9 cellular contexts compared by ENCODE assay signal in genomic region chr14:68365228-68365627, GRCh38.
A peak's percentile ranks its signal among the peaks of the same experiment; 100 is the strongest.
DNase-seq lines count a peak whose midpoint lies in the region; ATAC-seq, FAIRE-seq and TF ChIP-seq lines count a peak whose summit lies in the region.
"Had no signal": no experiment of that assay in that cellular context is flagged by ENCODE, and none has a peak within 500 bp of the region (broad histone marks: within the 10 kb centered on the region; RNA-seq: fewer than 3 reads in every experiment).

No MANE protein-coding gene starts in this region.

- H3K27me3 Mint-ChIP-seq in neural crest cell (ENCODE audit: low read depth) (no peaks in the 10 kb centered on the region), T-cell (no peaks in the 10 kb centered on the region)

- H3K36me3 ChIP-seq in ectodermal cell (ENCODE audit: control insufficient read depth, insufficient read depth, low read length) = no peaks in the 10 kb centered on the region
- H3K36me3 ChIP-seq: colonic mucosa had no signal

- H3K9me3 Mint-ChIP-seq in neural crest cell = no peaks in the 10 kb centered on the region
- H3K9me3 Mint-ChIP-seq in T-cell = no peaks in the 10 kb centered on the region

- 59% methylated on average over 3 of the region's 3 CpGs for WGBS in A549 (ENCODE audit: missing lambda C conversion rate)
- WGBS in ectodermal cell, 2 experiments = 87 to 90% methylated on average over 3 of the region's 3 CpGs

- no peak for TF ChIP-seq EP300 in A549 (IDR thresholded peaks at IDR 0.05)

- H3K4me1 Mint-ChIP-seq in neural crest cell (peaks cover 83% of the 10 kb centered on the region), T-cell (peaks cover 55 to 67% (median 60%) of the 10 kb centered on the region in 3 donors)

- TF ChIP-seq CTCF in A549 (IDR thresholded peaks at IDR 0.05) = no peak
- TF ChIP-seq CTCF in neural crest cell (conservative IDR thresholded peaks at IDR 0.05) = no peak

- H3K36me3 Mint-ChIP-seq in neural crest cell (ENCODE audit: low read depth) (no peaks in the 10 kb centered on the region), T-cell (no peaks in the 10 kb centered on the region)

- DNase-seq in A549 (ENCODE audit: low read depth in 1 of 2, low spot score in 1 of 2) (peak in 1 of 2 experiments; percentile 49), NCI-H226 (peak; percentile 74), neural crest cell (ENCODE audit: low read depth, low spot score) (no peak), NOMO-1 treated with dmso at 0.1 percent for 144 hours (lab: John Stamatoyannopoulos, UW; ENCODE audit: unreplicated experiment) (no peak), COLO829 (ENCODE audit: low spot score) (no peak), T-cell (no peak)
- DNase-seq: colonic mucosa had no signal

- H3K4me3 ChIP-seq in A549 (no peak overlapping the region), ectodermal cell (ENCODE audit: insufficient read depth, low read depth, low read length) (no peak overlapping the region)
- H3K4me3 ChIP-seq: colonic mucosa had no signal

- ATAC-seq in A549 = peak in 1 of 2 experiments; percentile 69; a peak in 3 of 6 replicates
- no peak for ATAC-seq in HG03196 (IDR thresholded peaks at IDR 0.05; ENCODE audit: unreplicated experiment)
- no peak for ATAC-seq in T-cell (replicated peaks in 1 of 4)

- no peaks in the 10 kb centered on the region for H3K27me3 ChIP-seq in ectodermal cell (ENCODE audit: control insufficient read depth, insufficient read depth, low read length, poor library complexity, severe bottlenecking)
- H3K27me3 ChIP-seq: colonic mucosa had no signal

- TF ChIP-seq RAD21 in A549 (conservative IDR thresholded peaks at IDR 0.05 in 1 of 2, IDR thresholded peaks at IDR 0.05 in 1 of 2) = no peak

- FAIRE-seq in A549 (lab: Jason Lieb, UNC) = no peak

- H3K4me1 ChIP-seq in A549 = peaks cover 25% of the 10 kb centered on the region
- H3K4me1 ChIP-seq in ectodermal cell (ENCODE audit: control insufficient read depth, insufficient read depth, low read length) = peaks cover 48% of the 10 kb centered on the region

- H3K4me2 ChIP-seq in A549 = peak overlapping the region; percentile 30

- H3K9me3 ChIP-seq in A549 (no peaks in the 10 kb centered on the region), ectodermal cell (ENCODE audit: control insufficient read depth, low read length) (no peaks in the 10 kb centered on the region)
- H3K9me3 ChIP-seq: colonic mucosa had no signal

- H3K4me3 Mint-ChIP-seq in neural crest cell (peak overlapping the region; percentile 77), T-cell (no peak overlapping the region)

- POLR2A ChIA-PET in A549 (lab: Yijun Ruan, JAX) = no interaction called here
- POLR2A ChIA-PET in T-cell (lab: Charles Lee) = no interaction called here

- CTCF ChIA-PET in A549 (lab: Yijun Ruan, JAX) (interaction anchor here (0.9 kb wide), 1 partner anchor 11 kb away, joined by 3 read pairs; no protein-coding TSS in a partner anchor), T-cell (lab: Charles Lee) (no interaction called here)

- no peak for TF ChIP-seq POLR2A in A549 (IDR thresholded peaks at IDR 0.05; ENCODE audit: low read length)

- H3K27ac Mint-ChIP-seq in neural crest cell (ENCODE audit: unreplicated experiment) (peak overlapping the region; percentile 99), T-cell (no peak overlapping the region)

- H3K27ac ChIP-seq in A549 (peak overlapping the region; percentile 73 to 82), ectodermal cell (ENCODE audit: insufficient read depth, low read depth, low read length, poor library complexity, severe bottlenecking) (peak overlapping the region; percentile 99)
- H3K27ac ChIP-seq: colonic mucosa had no signal

TF ChIP-seq in A549, 52 proteins besides CTCF, POLR2A, EP300 and RAD21:
- TF ChIP-seq ZC3H11A (IDR thresholded peaks at IDR 0.05) (no peak), GATA3 (IDR thresholded peaks at IDR 0.05; ENCODE audit: borderline replicate concordance) (peak; percentile 63; the same call in 1 of the 2 replicates), JUN (IDR thresholded peaks at IDR 0.05) (0 out of 5 replicates have a peak, but pooled peaks of 1 of the 2 experiments have one; percentile 14), SMC3 (IDR thresholded peaks at IDR 0.05) (no peak), JUNB (IDR thresholded peaks at IDR 0.05) (0 out of 2 replicates have a peak, but pooled peaks have one; percentile 30), ZNF302 (CRISPR knock-in tag; IDR thresholded peaks at IDR 0.05) (no peak), KDM5A (IDR thresholded peaks at IDR 0.05) (no peak), FOSL2 (IDR thresholded peaks at IDR 0.05) (no peak), FOSL2 (CRISPR knock-in tag; IDR thresholded peaks at IDR 0.05) (peak; percentile 33; the same call in 1 of the 2 replicates), CBX8 (IDR thresholded peaks at IDR 0.05) (no peak), USF2 (IDR thresholded peaks at IDR 0.05) (no peak), MAX (IDR thresholded peaks at IDR 0.05) (peak; percentile 43; the same call in 1 of the 2 replicates), BHLHE40 (IDR thresholded peaks at IDR 0.05; ENCODE audit: low read depth, low read length) (no peak), HOXB5 (CRISPR knock-in tag; IDR thresholded peaks at IDR 0.05) (no peak), HOXB13 (CRISPR knock-in tag; IDR thresholded peaks at IDR 0.05; ENCODE audit: low read depth) (no peak), REST (IDR thresholded peaks at IDR 0.05) (no peak), NR3C1 (IDR thresholded peaks at IDR 0.05) (no peak)
